15 cellular contexts compared by ENCODE assay signal in the genomic region with DNA sequence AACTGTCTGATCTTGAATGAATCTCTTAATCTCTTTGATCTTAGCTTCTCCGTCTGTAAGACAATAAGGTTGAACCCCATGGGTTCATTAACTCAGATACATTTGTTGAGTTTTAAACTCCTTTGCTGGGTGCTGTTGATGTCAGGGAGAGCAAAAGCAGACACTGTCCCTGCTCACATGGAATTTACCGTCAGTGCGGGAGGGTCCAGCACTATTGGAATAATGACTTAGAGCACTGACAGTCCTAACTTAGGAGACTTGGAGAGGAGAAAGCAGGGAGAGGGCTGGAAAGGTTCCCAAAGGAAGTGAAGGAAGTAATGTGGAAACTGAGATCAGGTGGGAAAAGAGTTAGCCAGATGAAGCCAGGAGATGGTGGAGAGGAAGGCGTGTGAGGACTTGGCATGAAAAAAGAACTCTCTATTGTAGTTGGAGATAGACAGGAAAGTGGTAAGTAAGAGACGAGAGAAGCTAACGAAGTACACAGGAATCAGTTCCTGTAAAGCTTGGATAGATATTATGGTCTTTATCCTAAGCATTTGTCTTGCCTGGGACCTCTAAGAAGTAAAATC.
"Had no signal": no experiment of that assay in that cellular context is flagged by ENCODE, and none has a peak within 500 bp of the region (broad histone marks: within the 10 kb centered on the region; RNA-seq: fewer than 3 reads in every experiment).

No MANE protein-coding gene starts in this region.

- ATAC-seq: lower lobe of right lung; naive thymus-derived CD4-positive, alpha-beta T cell; psoas muscle had no signal

- H3K27me3 ChIP-seq: left lung, sigmoid colon, suprapubic skin, thyroid gland, upper lobe of left lung, uterus had no signal

- H3K4me3 ChIP-seq: heart left ventricle, left lung, lower lobe of right lung, psoas muscle, sigmoid colon, skin epidermis, suprapubic skin, thyroid gland, upper lobe of left lung, uterus had no signal

- H3K36me3 ChIP-seq: heart left ventricle, left lung, lower lobe of right lung, sigmoid colon, suprapubic skin, thyroid gland, upper lobe of left lung, uterus had no signal

- DNase-seq: erythroblast; heart left ventricle; left lung; lower lobe of right lung; naive thymus-derived CD4-positive, alpha-beta T cell; nephron progenitor cell; psoas muscle; sigmoid colon; stimulated activated CD4-positive, alpha-beta T cell treated with anti-CD3 and anti-CD28 coated beads, Interleukin-12 subunit alpha, Interleukin-12 subunit beta, amount 100 ng/mL, for 4 hours; stimulated activated naive CD4-positive, alpha-beta T cell treated with Interleukin-2 at 50 U/mL for 16 hours; thyroid gland; upper lobe of left lung; uterus had no signal

- H3K4me1 ChIP-seq: suprapubic skin, uterus had no signal

- H3K9me3 ChIP-seq: heart left ventricle, left lung, lower lobe of right lung, psoas muscle, sigmoid colon, suprapubic skin, thyroid gland, upper lobe of left lung, uterus had no signal

- H3K27ac ChIP-seq: heart left ventricle, left lung, lower lobe of right lung, psoas muscle, skin epidermis, suprapubic skin, thyroid gland, upper lobe of left lung, uterus had no signal
